Comparison of ENCODE assay signal across 8 cellular contexts in the genomic region with DNA sequence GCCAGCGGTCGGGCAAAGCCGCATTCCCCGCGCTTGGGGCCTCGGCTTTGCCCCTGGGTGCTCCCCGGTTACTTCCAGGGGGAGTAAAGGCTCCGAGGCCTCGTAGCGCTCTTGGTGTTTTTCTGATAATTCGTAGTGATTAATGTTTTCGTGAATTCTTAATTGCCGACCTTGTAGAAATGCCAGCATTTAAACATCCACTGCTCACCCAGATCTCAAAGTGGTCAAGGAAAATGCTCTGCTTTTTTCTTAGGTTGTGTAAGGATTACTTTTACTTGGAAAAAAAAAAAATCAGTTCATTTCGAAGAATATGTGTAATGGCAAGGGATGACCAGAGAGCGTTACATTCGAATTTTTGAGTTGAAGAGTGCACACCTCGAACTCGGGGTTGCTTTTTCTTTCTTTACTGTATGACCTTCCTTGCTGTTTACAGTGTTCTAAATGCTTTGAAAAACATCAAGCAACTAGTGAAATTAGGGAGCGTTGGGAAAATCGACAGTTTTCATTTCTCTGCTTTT. TPM values are rescaled to one million over a fixed set of nuclear protein-coding genes. Genes with fewer than 3 reads are reported as not detected.
DNase-seq lines count a peak whose midpoint lies in the region; ATAC-seq, FAIRE-seq and TF ChIP-seq lines count a peak whose summit lies in the region.

No MANE protein-coding gene starts in this region.

- H3K4me3 ChIP-seq in K562 = peak overlapping the region; percentile 95
- peak overlapping the region; percentile 77 to 93 for H3K4me3 ChIP-seq in tibial artery

- POLR2A ChIA-PET in K562 (lab: Yijun Ruan, JAX) = no interaction called here

- no peaks in the 10 kb centered on the region for H3K9me1 ChIP-seq in K562 (ENCODE audit: control insufficient read depth, insufficient read depth, low read length)

- no peaks in the 10 kb centered on the region; the same call in 1 of the 2 replicates for H4K20me1 ChIP-seq in K562 (replicated peaks; ENCODE audit: control insufficient read depth, insufficient read depth, low read length)

- H3K27me3 ChIP-seq in K562 (ENCODE audit: control insufficient read depth in 2 of 2, insufficient read depth in 2 of 2, low read length in 2 of 2) (no peaks in the 10 kb centered on the region), layer of hippocampus (ENCODE audit: control insufficient read depth, insufficient read depth, low read length) (no peaks in the 10 kb centered on the region), tibial artery (no peaks in the 10 kb centered on the region)

- H3K9me3 Mint-ChIP-seq in IgD-negative memory B cell = no peaks in the 10 kb centered on the region

- CTCF ChIA-PET in K562 (lab: Yijun Ruan, JAX; ENCODE audit: low intra/inter-chr PET ratio) = no interaction called here

- no peak; the same call in 1 of the 2 replicates for TF ChIP-seq CTCF in C4-2B (conservative IDR thresholded peaks at IDR 0.05)
- TF ChIP-seq CTCF in K562 (IDR thresholded peaks at IDR 0.05 in 2 of 3, conservative IDR thresholded peaks at IDR 0.05 in 1 of 3; ENCODE audit: insufficient read depth in 2 of 3, low read depth in 1 of 3, low read length in 3 of 3) = no peak
- TF ChIP-seq CTCF in tibial artery (IDR thresholded peaks at IDR 0.05) = peak; percentile 25 to 40

- peaks cover 22 to 39% (median 26%) of the 10 kb centered on the region in 3 donors for H3K4me1 Mint-ChIP-seq in IgD-negative memory B cell

- TF ChIP-seq EP300 in K562 (IDR thresholded peaks at IDR 0.05; ENCODE audit: low read length) = no peak

- peak overlapping the region; percentile 59 to 94 (median 93) for H3K27ac Mint-ChIP-seq in IgD-negative memory B cell

- H3K36me3 ChIP-seq in K562 (ENCODE audit: control insufficient read depth, insufficient read depth, low read length) (peaks cover 9% of the 10 kb centered on the region; the same call in 1 of the 3 replicates), tibial artery (no peaks in the 10 kb centered on the region)

- in situ Hi-C loops in K562 (cut with MboI) = no loop called here
- in situ Hi-C loops in G401 (cut with HindIII; ENCODE audit: low sequenced_read_pairs) = no loop called here

- H3K27me3 Mint-ChIP-seq in IgD-negative memory B cell = no peaks in the 10 kb centered on the region

- DNase-seq in K562 (ENCODE audit: extremely low read depth in 1 of 4, low spot score in 3 of 4) (peak in 2 of 4 experiments; percentile 10 to 20), tibial artery (no peak), NCI-H1105 treated with DMSO at 0.1 percent for 48 hours (lab: John Stamatoyannopoulos, UW) (no peak), G401 (ENCODE audit: low spot score) (no peak)

- peak overlapping the region; percentile 86 to 99 (median 98) for H3K4me3 Mint-ChIP-seq in IgD-negative memory B cell

- ATAC-seq in K562 (no peak), HG02885 (IDR thresholded peaks at IDR 0.05; ENCODE audit: poor library complexity, unreplicated experiment) (no peak)

- H3K79me2 ChIP-seq in K562 (ENCODE audit: control insufficient read depth, insufficient read depth, low read length) = peaks cover 41% of the 10 kb centered on the region

- peak overlapping the region; percentile 75 for H2AFZ ChIP-seq in K562 (ENCODE audit: low read depth, low read length)

- H3K9me3 ChIP-seq in K562 (replicated peaks; ENCODE audit: control insufficient read depth, insufficient read depth, low read depth, low read length) = no peaks in the 10 kb centered on the region
- no peaks in the 10 kb centered on the region for H3K9me3 ChIP-seq in tibial artery

- peaks cover 4% of the 10 kb centered on the region for H3K36me3 Mint-ChIP-seq in IgD-negative memory B cell

- peak overlapping the region; percentile 68 to 93 for H3K9ac ChIP-seq in K562 (ENCODE audit: insufficient read depth in 1 of 2, low read depth in 2 of 2, low read length in 2 of 2)

- 14% methylated on average over 18 of the region's 20 CpGs for WGBS in K562 (ENCODE audit: insufficient coverage, low coverage, missing lambda C conversion rate)

- no TSS peak for BruUV-seq in K562 (replicated peaks; lab: Mats Ljungman, UMichigan)

- TF ChIP-seq POLR2A in K562 (conservative IDR thresholded peaks at IDR 0.05) = no peak

- intact Hi-C loops in K562 (cut with micrococcal nuclease) (loop anchor here (2.0 to 10.0 kb wide), 2 partner anchors 72 to 410 kb away; a partner anchor contains a TSS), tibial artery (cut with DNase I; ENCODE audit: low total_unique reads) (loop anchor here (5.0 kb wide), 1 partner anchor 73 kb away; a partner anchor contains a TSS)

- no peak for TF ChIP-seq RAD21 in K562 (CRISPR knock-in tag; conservative IDR thresholded peaks at IDR 0.05 in 1 of 2, IDR thresholded peaks at IDR 0.05 in 1 of 2)

- no peak for FAIRE-seq in K562 (lab: Jason Lieb, UNC)

- peak overlapping the region; percentile 95 for H3K4me2 ChIP-seq in K562 (ENCODE audit: insufficient read depth, low read length)

- H3K27ac ChIP-seq in C4-2B (peak overlapping the region; percentile 91), K562 (ENCODE audit: extremely low read depth, low read depth, low read length) (peak overlapping the region; percentile 20; the same call in 1 of the 3 replicates), layer of hippocampus (ENCODE audit: low read depth, low read length) (peak overlapping the region; percentile 78), tibial artery (peak overlapping the region; percentile 94 to 96)

- H3K4me1 ChIP-seq in K562 (replicated peaks in 1 of 2; ENCODE audit: control insufficient read depth in 2 of 2, insufficient read depth in 2 of 2, low read length in 2 of 2) = peaks cover 5% of the 10 kb centered on the region in 2 experiments; a peak in 4 of 5 replicates
- peaks cover 0 to 42% (median 35%) of the 10 kb centered on the region in 4 donors for H3K4me1 ChIP-seq in tibial artery

TF ChIP-seq in K562, 482 proteins besides CTCF, POLR2A, EP300 and RAD21:
- TF ChIP-seq, protein P1, sequence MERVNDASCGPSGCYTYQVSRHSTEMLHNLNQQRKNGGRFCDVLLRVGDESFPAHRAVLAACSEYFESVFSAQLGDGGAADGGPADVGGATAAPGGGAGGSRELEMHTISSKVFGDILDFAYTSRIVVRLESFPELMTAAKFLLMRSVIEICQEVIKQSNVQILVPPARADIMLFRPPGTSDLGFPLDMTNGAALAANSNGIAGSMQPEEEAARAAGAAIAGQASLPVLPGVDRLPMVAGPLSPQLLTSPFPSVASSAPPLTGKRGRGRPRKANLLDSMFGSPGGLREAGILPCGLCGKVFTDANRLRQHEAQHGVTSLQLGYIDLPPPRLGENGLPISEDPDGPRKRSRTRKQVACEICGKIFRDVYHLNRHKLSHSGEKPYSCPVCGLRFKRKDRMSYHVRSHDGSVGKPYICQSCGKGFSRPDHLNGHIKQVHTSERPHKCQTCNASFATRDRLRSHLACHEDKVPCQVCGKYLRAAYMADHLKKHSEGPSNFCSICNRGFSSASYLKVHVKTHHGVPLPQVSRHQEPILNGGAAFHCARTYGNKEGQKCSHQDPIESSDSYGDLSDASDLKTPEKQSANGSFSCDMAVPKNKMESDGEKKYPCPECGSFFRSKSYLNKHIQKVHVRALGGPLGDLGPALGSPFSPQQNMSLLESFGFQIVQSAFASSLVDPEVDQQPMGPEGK (CRISPR knock-in tag; IDR thresholded peaks at IDR 0.05; ENCODE audit: borderline replicate concordance) = no peak
- TF ChIP-seq PHF21A (IDR thresholded peaks at IDR 0.05; ENCODE audit: borderline replicate concordance, low read depth) (0 out of 2 replicates have a peak, but pooled peaks have one; percentile 30), ZSCAN29 (IDR thresholded peaks at IDR 0.05) (peak; percentile 74), L3MBTL2 (IDR thresholded peaks at IDR 0.05) (0 out of 2 replicates have a peak, but pooled peaks have one; percentile 8), ZNF830 (CRISPR knock-in tag; IDR thresholded peaks at IDR 0.05) (no peak)

RNA-seq across cellular contexts. Expression of a gene that starts 0.7 kb away (rescaled TPM):
- polyA plus RNA-seq in IgD-negative memory B cell (26.2 TPM), K562 (2011; rRNA removed) (20.0 TPM in 2 replicates), K562 (2014; fragmentation: Illumina TruSeq; extraction: Trizol) (18.8 and 23.7 TPM in 2 replicates), K562 (2014; fragmentation: Nextera tagmentation; extraction: Ambion mirVana) (1 to 10 TPM; 5.9 to 9.3 TPM), K562 (2014; rRNA removed) (12.6 and 15.2 TPM in 2 replicates)
- total RNA-seq in K562 (2011; cell fraction: chromatin; rRNA removed; ENCODE audit: low replicate concordance) = 41.3 and 144 TPM in 2 replicates
- total RNA-seq in K562 (2011; cell fraction: nucleolus; rRNA removed) = 20.3 and 27.2 TPM in 2 replicates
- total RNA-seq in K562 (2011; cell fraction: nucleoplasm; rRNA removed) = 50.5 and 62.4 TPM in 2 replicates
- total RNA-seq in K562 (2014; rRNA removed) (14.2 and 15.3 TPM in 2 replicates), K562 (2014; rRNA removed; fragmentation: Illumina TruSeq; extraction: Trizol) (22.2 and 26.9 TPM in 2 replicates), K562 (2015; rRNA removed; fragmentation: Illumina TruSeq; extraction: Trizol) (24.2 and 26.2 TPM in 2 replicates), K562 (2021) (13.8 and 15.0 TPM in 2 replicates)
- polyA plus RNA-seq in K562 (2011; cell fraction: cytosol; rRNA removed) = 2.2 and 8.3 TPM in 2 replicates
- polyA plus RNA-seq in K562 (2011; cell fraction: nucleus; rRNA removed) = 17.2 and 29.0 TPM in 2 replicates
- polyA plus RNA-seq in K562 (2012) = 10.7 and 12.9 TPM in 2 replicates
- 81.7 and 94.8 TPM in 2 replicates for polyA minus RNA-seq in K562 (2011; rRNA and poly(A)+ RNA removed)
- 18.1 and 22.7 TPM in 2 replicates for polyA minus RNA-seq in K562 (2011; cell fraction: cytosol; rRNA and poly(A)+ RNA removed)
- 37.7 and 74.2 TPM in 2 replicates for polyA minus RNA-seq in K562 (2011; cell fraction: nucleus; rRNA and poly(A)+ RNA removed)
- 6.8 and 7.8 TPM in 2 replicates for total RNA-seq in G401 (2014; rRNA removed; shearing (Covaris generic))

Comparison
In these comparisons a context has a peak if more than half of its experiments do, and no peak if none do; other contexts are left out.
1. H3K27ac ChIP-seq: peak in every context shown above with its lines; median percentile 95 in tibial artery; 91 in C4-2B; 78 in layer of hippocampus; 20 in K562.
2. CTCF ChIP-seq: peak in tibial artery (2 of 2); none in C4-2B (single experiment) and K562 (0 of 3).